8 cellular contexts compared by ENCODE assay signal in the genomic region with DNA sequence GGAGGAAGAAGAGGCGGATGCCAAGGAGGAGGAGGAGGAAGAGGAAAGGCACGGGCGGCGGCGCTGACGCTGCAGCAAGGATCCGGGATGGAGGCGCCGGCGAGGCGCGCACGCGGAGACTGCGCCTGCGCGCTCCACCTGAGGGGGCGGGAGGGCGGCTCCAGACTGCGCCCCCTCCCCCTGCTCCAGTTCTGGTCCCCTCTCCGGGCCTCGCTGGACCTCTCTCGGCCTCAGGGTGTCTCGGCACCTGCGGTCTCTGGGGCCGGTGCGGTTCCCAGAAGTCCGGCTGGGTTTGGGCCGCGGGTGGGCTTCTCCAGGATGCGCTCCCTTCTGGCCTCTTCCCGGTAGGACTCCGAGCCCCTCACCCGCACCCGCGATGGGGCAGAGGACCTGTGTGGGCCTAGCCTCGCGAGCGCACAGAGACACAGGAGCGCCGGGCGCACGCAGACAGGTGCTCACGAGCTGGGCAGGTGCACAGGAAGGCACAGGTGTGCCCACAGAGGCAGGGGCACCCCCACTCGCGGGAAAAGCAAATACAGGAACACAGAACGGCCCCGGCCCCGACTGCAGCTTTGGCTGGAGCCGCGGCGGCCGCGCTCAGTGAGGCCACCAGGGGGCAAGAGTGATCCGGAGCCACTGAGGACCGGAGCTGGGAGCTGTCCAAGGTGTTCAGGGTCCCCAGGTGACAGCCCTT. TPM values are rescaled to one million over a fixed set of nuclear protein-coding genes. Genes with fewer than 3 reads are reported as not detected.
DNase-seq lines count a peak whose midpoint lies in the region; ATAC-seq and TF ChIP-seq lines count a peak whose summit lies in the region.

A gene with protein sequence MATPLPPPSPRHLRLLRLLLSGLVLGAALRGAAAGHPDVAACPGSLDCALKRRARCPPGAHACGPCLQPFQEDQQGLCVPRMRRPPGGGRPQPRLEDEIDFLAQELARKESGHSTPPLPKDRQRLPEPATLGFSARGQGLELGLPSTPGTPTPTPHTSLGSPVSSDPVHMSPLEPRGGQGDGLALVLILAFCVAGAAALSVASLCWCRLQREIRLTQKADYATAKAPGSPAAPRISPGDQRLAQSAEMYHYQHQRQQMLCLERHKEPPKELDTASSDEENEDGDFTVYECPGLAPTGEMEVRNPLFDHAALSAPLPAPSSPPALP (minus strand): TSS at position 84 of the 694 bp plus-strand sequence. CDS start 188 bp downstream, outside the sequence.

- H3K27me3 ChIP-seq in CD8-positive, alpha-beta memory T cell (ENCODE audit: insufficient read depth, low read length, poor library complexity, severe bottlenecking), result peaks cover 49% of the 10 kb centered on the region

- CTCF ChIA-PET in CD8-positive, alpha-beta memory T cell (lab: Charles Lee), result interaction anchor here (0.7 to 4.4 kb wide), 39 partner anchors 9 to 306 kb away, joined by 3 to 87 read pairs (median 5); a partner anchor contains a TSS

- H3K4me3 Mint-ChIP-seq in CD8-positive, alpha-beta memory T cell, result peak within 1 kb of the TSS; percentile 70 to 87 (median 86)
- H3K4me3 Mint-ChIP-seq in endothelial cell (ENCODE audit: unreplicated experiment), result peak within 1 kb of the TSS; percentile 86

- H3K36me3 ChIP-seq in CD8-positive, alpha-beta memory T cell (ENCODE audit: insufficient read depth, low read length), result no peaks in the 10 kb centered on the region

- H3K27ac Mint-ChIP-seq in CD8-positive, alpha-beta memory T cell, result peak within 1 kb of the TSS in 4 of 8 donors; percentile 38 to 60 (median 44)
- no peak within 1 kb of the TSS for H3K27ac Mint-ChIP-seq in endothelial cell (ENCODE audit: unreplicated experiment)

- TF ChIP-seq CTCF in endothelial cell (IDR thresholded peaks at IDR 0.05; ENCODE audit: unreplicated experiment), result peak; percentile 84

- DNase-seq in CD8-positive, alpha-beta memory T cell, result peak; percentile 68 to 83 (median 71)
- DNase-seq in NOMO-1 treated with DMSO at 0.1 percent for 48 hours (lab: John Stamatoyannopoulos, UW; ENCODE audit: unreplicated experiment) (peak; percentile 73), activated T-cell treated with anti-CD3 and anti-CD28 coated beads for 1 hour (ENCODE audit: low read depth) (peak; percentile 69), endothelial cell (ENCODE audit: low spot score) (peak; percentile 95), midbrain (lab: John Stamatoyannopoulos, UW) (peak; percentile 69)
- DNase-seq in stimulated activated CD8-positive, alpha-beta memory T cell treated with anti-CD3 and anti-CD28 coated beads, Interleukin-15, amount 100 ng/mL, for 24 hours (ENCODE audit: low read depth), result peak; percentile 57

- ATAC-seq in HG03521 (IDR thresholded peaks at IDR 0.05; ENCODE audit: unreplicated experiment), result peak; percentile 55
- no peak for ATAC-seq in GM18861 (IDR thresholded peaks at IDR 0.05; ENCODE audit: unreplicated experiment)

- H3K27ac ChIP-seq in CD8-positive, alpha-beta memory T cell (ENCODE audit: low read depth, low read length), result peak within 1 kb of the TSS; percentile 24

- H3K9me3 Mint-ChIP-seq in CD8-positive, alpha-beta memory T cell, result no peaks in the 10 kb centered on the region
- no peaks in the 10 kb centered on the region for H3K9me3 Mint-ChIP-seq in endothelial cell (ENCODE audit: unreplicated experiment)

- peaks cover 27% of the 10 kb centered on the region for H3K4me1 ChIP-seq in CD8-positive, alpha-beta memory T cell (ENCODE audit: insufficient read depth, low read length)

- POLR2A ChIA-PET in CD8-positive, alpha-beta memory T cell (lab: Charles Lee), result interaction anchor here (0.6 to 1.4 kb wide), 6 partner anchors 11 to 180 kb away, joined by 3 to 5 read pairs (median 3); a partner anchor contains a TSS

- H3K4me1 Mint-ChIP-seq in CD8-positive, alpha-beta memory T cell, result peaks cover 6 to 26% (median 13%) of the 10 kb centered on the region in 3 donors
- H3K4me1 Mint-ChIP-seq in endothelial cell (ENCODE audit: unreplicated experiment), result peaks cover 4% of the 10 kb centered on the region

- peak within 1 kb of the TSS; percentile 47 for H3K4me3 ChIP-seq in CD8-positive, alpha-beta memory T cell (ENCODE audit: low read length)

- H3K9me3 ChIP-seq in CD8-positive, alpha-beta memory T cell (ENCODE audit: low read length), result no peaks in the 10 kb centered on the region

- peaks cover 28 to 35% of the 10 kb centered on the region in 2 donors for H3K27me3 Mint-ChIP-seq in CD8-positive, alpha-beta memory T cell
- H3K27me3 Mint-ChIP-seq in endothelial cell (ENCODE audit: unreplicated experiment), result peaks cover 5% of the 10 kb centered on the region

- H3K36me3 Mint-ChIP-seq in CD8-positive, alpha-beta memory T cell, result no peaks in the 10 kb centered on the region
- no peaks in the 10 kb centered on the region for H3K36me3 Mint-ChIP-seq in endothelial cell (ENCODE audit: low read depth, unreplicated experiment)

RNA-seq across cellular contexts. Expression of the gene that starts here (rescaled TPM):
- 10 to 100 TPM; 24.6 to 27.5 TPM for total RNA-seq in CD8-positive, alpha-beta memory T cell
- polyA plus RNA-seq in CD8-positive, alpha-beta memory T cell, result 38.4 TPM
- total RNA-seq in endothelial cell (ENCODE audit: unreplicated experiment), result 116 TPM
